1 cellular context compared by ENCODE assay signal in the genomic region with DNA sequence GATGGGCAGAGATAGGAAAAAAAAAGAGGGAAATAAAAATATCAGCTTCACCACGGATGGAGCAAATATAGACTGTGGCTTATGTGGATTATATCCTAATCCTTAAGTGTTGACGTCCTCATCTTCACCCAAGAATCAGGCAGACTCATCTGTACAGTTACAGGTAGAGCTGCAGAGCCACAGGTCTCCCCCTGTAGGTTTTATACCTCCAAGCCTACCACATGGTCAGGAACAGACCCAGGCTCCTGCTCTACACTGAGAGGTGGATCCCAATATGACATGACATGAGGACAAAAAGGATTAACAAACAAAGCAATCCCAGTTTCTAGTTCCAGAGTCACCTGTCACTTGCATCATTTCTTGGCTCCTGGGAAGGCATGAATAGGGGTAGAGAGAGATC.
TF ChIP-seq lines count a peak whose summit lies in the region.

No MANE protein-coding gene starts in this region.

TF ChIP-seq in GM23338, 12 proteins besides CTCF, POLR2A, EP300 and RAD21 (continued from another document):
- TF ChIP-seq STAT1 (IDR thresholded peaks at IDR 0.05; ENCODE audit: unreplicated experiment), result no peak
- TF ChIP-seq NANOG (IDR thresholded peaks at IDR 0.05; ENCODE audit: borderline replicate concordance), result no peak
